Comparison of ENCODE assay signal across 1 cellular context in the genomic region with DNA sequence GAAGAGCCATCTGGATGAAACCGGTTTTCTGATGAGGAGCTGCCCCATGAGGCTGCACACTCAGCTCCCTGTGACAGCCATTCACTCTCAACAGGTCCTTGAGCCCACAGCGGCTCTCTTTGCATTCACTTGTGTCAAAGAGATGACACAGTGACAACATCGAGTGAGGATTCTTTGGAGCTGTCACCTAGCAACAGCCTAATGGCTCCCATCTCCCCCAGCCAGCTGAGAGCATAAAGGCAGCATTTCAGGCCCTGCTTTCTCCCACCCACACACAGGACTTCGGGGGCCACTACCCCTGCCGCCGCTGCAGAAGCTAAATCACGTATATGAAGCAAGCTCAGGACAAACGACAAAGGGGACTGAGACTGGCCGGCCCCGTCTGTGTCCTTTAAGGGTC.
TF ChIP-seq lines count a peak whose summit lies in the region.

No MANE protein-coding gene starts in this region.

TF ChIP-seq in HepG2, 621 proteins besides CTCF, POLR2A, EP300 and RAD21:
- TF ChIP-seq SRSF4 (IDR thresholded peaks at IDR 0.05; ENCODE audit: low read depth, low read length, poor library complexity, severe bottlenecking) (no peak), POGZ (CRISPR knock-in tag; IDR thresholded peaks at IDR 0.05) (no peak), RBAK (CRISPR knock-in tag; IDR thresholded peaks at IDR 0.05) (no peak), ZNF382 (CRISPR knock-in tag; IDR thresholded peaks at IDR 0.05; ENCODE audit: borderline replicate concordance) (no peak), KDM4B (CRISPR knock-in tag; IDR thresholded peaks at IDR 0.05) (no peak), SMARCC2 (IDR thresholded peaks at IDR 0.05) (no peak), SSRP1 (CRISPR knock-in tag; IDR thresholded peaks at IDR 0.05) (no peak), TCF7 (IDR thresholded peaks at IDR 0.05; ENCODE audit: low read depth) (no peak), ZNF12 (CRISPR knock-in tag; IDR thresholded peaks at IDR 0.05) (no peak)
